8 cellular contexts compared by ENCODE assay signal in the genomic region with DNA sequence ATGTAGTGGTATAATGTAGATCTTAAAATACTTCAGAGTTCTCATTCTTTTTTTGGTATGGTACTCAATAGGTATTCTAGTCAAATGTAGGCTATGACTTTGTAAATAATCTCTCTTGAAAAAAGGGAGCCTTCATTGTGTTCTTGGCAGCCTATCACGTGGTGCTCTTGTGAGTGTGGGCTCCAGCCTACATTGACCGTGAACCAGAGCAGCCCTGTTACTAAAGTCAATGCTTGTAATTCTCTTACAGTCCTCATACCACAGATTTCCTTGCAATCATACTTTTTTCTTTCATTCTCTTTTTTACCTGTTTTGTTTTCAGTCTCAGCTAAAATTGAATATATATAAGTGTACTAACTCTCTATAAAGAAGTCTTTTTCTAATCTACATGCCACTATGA. TPM values are rescaled to one million over a fixed set of nuclear protein-coding genes. Genes with fewer than 3 reads are reported as not detected.
DNase-seq lines count a peak whose midpoint lies in the region; ATAC-seq and TF ChIP-seq lines count a peak whose summit lies in the region.

No MANE protein-coding gene starts in this region.

- no peak overlapping the region for H3K4me3 ChIP-seq in right lobe of liver

- peak overlapping the region; percentile 59 for H3K27ac Mint-ChIP-seq in activated naive CD8-positive, alpha-beta T cell treated with anti-CD3 and anti-CD28 coated beads for 36 hours

- peaks cover 30% of the 10 kb centered on the region for H3K36me3 Mint-ChIP-seq in activated naive CD8-positive, alpha-beta T cell treated with anti-CD3 and anti-CD28 coated beads for 36 hours

- H3K9me3 Mint-ChIP-seq in activated naive CD8-positive, alpha-beta T cell treated with anti-CD3 and anti-CD28 coated beads for 36 hours: peaks cover 10% of the 10 kb centered on the region

- no peaks in the 10 kb centered on the region for H3K27me3 ChIP-seq in right lobe of liver

- intact Hi-C loops in right lobe of liver (cut with DNase I): no loop called here

- 8% methylated on average over 2 of the region's 2 CpGs for WGBS in right lobe of liver (ENCODE audit: insufficient coverage, low coverage, low lambda C conversion rate, missing lambda C conversion rate)

- DNase-seq in DMS153 (lab: John Stamatoyannopoulos, UW) (peak; percentile 15), right lobe of liver (no peak), 8988T (no peak), iPS-NIHi7 (ENCODE audit: extremely low spot score) (no peak)
- no peak for DNase-seq in activated naive CD8-positive, alpha-beta T cell treated with anti-CD3 and anti-CD28 coated beads for 36 hours
- DNase-seq in activated CD4-positive, alpha-beta T cell treated with anti-CD3 and anti-CD28 coated beads, Interleukin-2, amount 50 U/mL, for 4 hours: no peak

- H3K9me3 ChIP-seq in right lobe of liver: no peaks in the 10 kb centered on the region

- TF ChIP-seq POLR2A in right lobe of liver (IDR thresholded peaks at IDR 0.05): no peak

- no peak for TF ChIP-seq CTCF in right lobe of liver (IDR thresholded peaks at IDR 0.05)

- no peaks in the 10 kb centered on the region for H3K36me3 ChIP-seq in right lobe of liver

- H3K4me1 ChIP-seq in right lobe of liver: peaks cover 0 to 11% (median 2%) of the 10 kb centered on the region in 4 donors

- ATAC-seq in HG02885 (IDR thresholded peaks at IDR 0.05; ENCODE audit: poor library complexity, unreplicated experiment) (peak; percentile 52), right lobe of liver (peak; percentile 63 to 69 (median 68)), GM21737 (IDR thresholded peaks at IDR 0.05; ENCODE audit: unreplicated experiment) (no peak)

- no peaks in the 10 kb centered on the region for H3K27me3 Mint-ChIP-seq in activated naive CD8-positive, alpha-beta T cell treated with anti-CD3 and anti-CD28 coated beads for 36 hours

- peaks cover 76% of the 10 kb centered on the region for H3K4me1 Mint-ChIP-seq in activated naive CD8-positive, alpha-beta T cell treated with anti-CD3 and anti-CD28 coated beads for 36 hours

- no peak overlapping the region for H3K4me3 Mint-ChIP-seq in activated naive CD8-positive, alpha-beta T cell treated with anti-CD3 and anti-CD28 coated beads for 36 hours

- no peak overlapping the region for H3K27ac ChIP-seq in right lobe of liver

RNA-seq across cellular contexts. Expression of a gene that starts 31.1 kb away (rescaled TPM):
- 10 to 100 TPM; 40.6 to 41.5 TPM for total RNA-seq in activated naive CD8-positive, alpha-beta T cell treated with anti-CD3 and anti-CD28 coated beads for 36 hours
- total RNA-seq in right lobe of liver: 10 to 100 TPM; 23.2 to 35.3 (median 30.7) TPM
